In the genomic region with DNA sequence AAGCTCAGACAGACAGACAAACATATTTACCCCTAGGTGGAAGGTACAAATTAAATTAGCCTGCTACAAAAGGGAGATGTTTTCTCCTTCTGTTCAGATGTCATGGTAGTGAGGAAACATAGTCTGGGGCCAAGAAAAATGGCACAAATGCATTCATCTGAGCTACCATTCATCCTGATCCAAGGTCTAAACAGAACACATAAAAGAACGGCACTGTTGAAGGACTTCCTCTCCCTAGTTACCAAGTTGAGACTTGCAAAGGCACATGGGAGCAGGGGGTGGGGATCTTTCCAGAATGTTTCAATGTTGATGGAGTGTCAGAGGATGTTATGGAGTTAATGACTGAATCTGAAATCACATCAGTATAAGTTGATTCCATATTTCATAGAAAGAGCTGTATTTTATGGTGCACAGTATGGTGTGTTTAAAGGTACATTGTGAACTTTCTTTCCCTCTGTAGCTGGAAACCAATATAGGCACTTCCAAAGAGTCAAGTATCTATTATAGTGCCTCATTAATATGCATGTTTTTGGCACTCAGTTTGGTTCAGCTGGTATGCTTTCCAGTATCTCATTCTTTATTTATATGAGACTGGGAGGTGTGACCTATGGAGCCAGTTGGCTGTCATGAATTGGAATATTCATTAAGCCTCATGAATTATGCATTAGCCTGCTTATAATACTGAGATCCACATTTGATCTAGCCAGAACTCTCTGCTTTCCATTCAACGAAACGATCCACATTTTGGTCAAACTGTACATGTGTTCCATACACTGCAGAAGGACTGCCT, we compare ENCODE assay signal across 28 cellular contexts.
A peak's percentile ranks its signal among the peaks of the same experiment; 100 is the strongest.
DNase-seq lines count a peak whose midpoint lies in the region; ATAC-seq, FAIRE-seq and TF ChIP-seq lines count a peak whose summit lies in the region.
"Had no signal": no experiment of that assay in that cellular context is flagged by ENCODE, and none has a peak within 500 bp of the region (broad histone marks: within the 10 kb centered on the region; RNA-seq: fewer than 3 reads in every experiment).

No MANE protein-coding gene starts in this region.

- peak overlapping the region; percentile 24; the same call in 1 of the 2 replicates for H2AFZ ChIP-seq in GM23248
- peak overlapping the region; percentile 48 for H2AFZ ChIP-seq in keratinocyte (ENCODE audit: control insufficient read depth, low read length)

- H3K36me3 ChIP-seq in GM23248 (ENCODE audit: low read depth) (no peaks in the 10 kb centered on the region), keratinocyte (ENCODE audit: control insufficient read depth in 2 of 2, extremely low read depth in 1 of 2, insufficient read depth in 2 of 2, low read length in 2 of 2) (no peaks in the 10 kb centered on the region)
- no peaks in the 10 kb centered on the region for H3K36me3 ChIP-seq in CD8-positive, alpha-beta T cell (ENCODE audit: insufficient read depth, low read length)
- H3K36me3 ChIP-seq: colonic mucosa, ovary, right atrium auricular region, uterus had no signal

- no peaks in the 10 kb centered on the region for H3K79me2 ChIP-seq in GM23248 (ENCODE audit: insufficient read depth)
- H3K79me2 ChIP-seq in keratinocyte (ENCODE audit: control insufficient read depth, insufficient read depth, low read length): no peaks in the 10 kb centered on the region

- peaks cover 3% of the 10 kb centered on the region for H3K27me3 Mint-ChIP-seq in brain
- no peaks in the 10 kb centered on the region for H3K27me3 Mint-ChIP-seq in activated CD4-positive, alpha-beta T cell treated with anti-CD3 and anti-CD28 coated beads, Interleukin-2, amount 10 ng/mL, durations not matched to agents 24 days and 14 days
- no peaks in the 10 kb centered on the region for H3K27me3 Mint-ChIP-seq in CD8-positive, alpha-beta T cell (ENCODE audit: low read depth)
- H3K27me3 Mint-ChIP-seq: activated B cell treated with CpG ODN at 0.5 μM for 24 hours; naive B cell; stimulated activated naive B cell treated with anti-CD40 and anti-IgM and Interleukin-4, amounts not matched to agents 10 μg/mL and 1 μg/mL and 100 μg/mL, for 72 hours had no signal

- POLR2A ChIA-PET in CD8-positive, alpha-beta T cell (lab: Charles Lee): no interaction called here

- no peaks in the 10 kb centered on the region for H3K9me1 ChIP-seq in keratinocyte (ENCODE audit: control insufficient read depth, extremely low read depth, insufficient read depth, low read length)

- H3F3A ChIP-seq in GM23248 (ENCODE audit: insufficient read depth): no peaks in the 10 kb centered on the region

- H3K9me3 Mint-ChIP-seq in brain: peaks cover 3 to 13% (median 6%) of the 10 kb centered on the region in 5 experiments
- no peaks in the 10 kb centered on the region for H3K9me3 Mint-ChIP-seq in activated CD4-positive, alpha-beta T cell treated with anti-CD3 and anti-CD28 coated beads, Interleukin-2, amount 10 ng/mL, durations not matched to agents 24 days and 14 days
- H3K9me3 Mint-ChIP-seq in CD8-positive, alpha-beta T cell: peaks cover 6% of the 10 kb centered on the region
- H3K9me3 Mint-ChIP-seq: stimulated activated naive B cell treated with anti-CD40 and anti-IgM and Interleukin-4, amounts not matched to agents 10 μg/mL and 1 μg/mL and 100 μg/mL, for 72 hours had no signal

- no peaks in the 10 kb centered on the region for H3K9me3 ChIP-seq in GM23248 (ENCODE audit: low read depth)
- no peaks in the 10 kb centered on the region for H3K9me3 ChIP-seq in keratinocyte (ENCODE audit: control insufficient read depth, low read depth, low read length)
- no peaks in the 10 kb centered on the region for H3K9me3 ChIP-seq in CD8-positive, alpha-beta T cell (ENCODE audit: low read length)
- H3K9me3 ChIP-seq: colonic mucosa, ovary, right atrium auricular region, testis, uterus had no signal

- H3K9ac ChIP-seq in GM23248 (no peak overlapping the region), keratinocyte (ENCODE audit: control insufficient read depth, extremely low read depth, insufficient read depth, low read length) (no peak overlapping the region)

- H3K27ac Mint-ChIP-seq in brain: peak overlapping the region; percentile 65 to 95 (median 89)
- no peak overlapping the region for H3K27ac Mint-ChIP-seq in activated CD4-positive, alpha-beta T cell treated with anti-CD3 and anti-CD28 coated beads, Interleukin-2, amount 10 ng/mL, durations not matched to agents 24 days and 14 days
- H3K27ac Mint-ChIP-seq in CD8-positive, alpha-beta T cell: no peak overlapping the region
- H3K27ac Mint-ChIP-seq: activated B cell treated with CpG ODN at 0.5 μM for 24 hours; activated CD8-positive, alpha-beta T cell treated with anti-CD3 and anti-CD28 coated beads, Interleukin-2, amount 10 ng/mL, durations not matched to agents 7 days and 5 days; naive B cell; stimulated activated naive B cell treated with anti-CD40 and anti-IgM and Interleukin-4, amounts not matched to agents 10 μg/mL and 1 μg/mL and 100 μg/mL, for 72 hours had no signal

- no peak overlapping the region for H3K4me3 ChIP-seq in GM23248
- H3K4me3 ChIP-seq in keratinocyte (ENCODE audit: control insufficient read depth in 2 of 3, extremely low read depth in 1 of 3, insufficient read depth in 2 of 3, low read depth in 1 of 3, low read length in 3 of 3): no peak overlapping the region
- H3K4me3 ChIP-seq in CD8-positive, alpha-beta T cell (ENCODE audit: low read depth, low read length): no peak overlapping the region
- H3K4me3 ChIP-seq: colonic mucosa, ovary, right atrium auricular region, testis, uterus had no signal

- H3K4me3 Mint-ChIP-seq in brain: peak overlapping the region in 3 of 5 experiments; percentile 31 to 76 (median 64)
- H3K4me3 Mint-ChIP-seq in activated CD4-positive, alpha-beta T cell treated with anti-CD3 and anti-CD28 coated beads, Interleukin-2, amount 10 ng/mL, durations not matched to agents 24 days and 14 days: no peak overlapping the region
- H3K4me3 Mint-ChIP-seq in CD8-positive, alpha-beta T cell: no peak overlapping the region
- H3K4me3 Mint-ChIP-seq: activated B cell treated with CpG ODN at 0.5 μM for 24 hours; activated CD8-positive, alpha-beta T cell treated with anti-CD3 and anti-CD28 coated beads, Interleukin-2, amount 10 ng/mL, durations not matched to agents 7 days and 5 days; naive B cell; stimulated activated naive B cell treated with anti-CD40 and anti-IgM and Interleukin-4, amounts not matched to agents 10 μg/mL and 1 μg/mL and 100 μg/mL, for 72 hours had no signal

- FAIRE-seq in keratinocyte (lab: Jason Lieb, UNC): peak; percentile 5

- DNase-seq in GM23248: no peak
- DNase-seq in keratinocyte (ENCODE audit: low read depth, low spot score): no peak
- peak; percentile 83 for DNase-seq in putamen (ENCODE audit: low spot score)
- DNase-seq in activated CD4-positive, alpha-beta T cell treated with anti-CD3 and anti-CD28 coated beads, Interleukin-2, amount 10 ng/mL, durations not matched to agents 24 days and 14 days: no peak
- no peak for DNase-seq in CD8-positive, alpha-beta T cell
- DNase-seq in foreskin melanocyte: no peak
- DNase-seq: activated B cell treated with CpG ODN at 0.5 μM for 24 hours; activated CD8-positive, alpha-beta T cell treated with anti-CD3 and anti-CD28 coated beads, Interleukin-2, amount 10 ng/mL, durations not matched to agents 7 days and 5 days; activated effector memory CD4-positive, alpha-beta T cell treated with anti-CD3 and anti-CD28 coated beads, Interleukin-2, amount 50 U/mL, for 16 hours; colonic mucosa; GOT3; mesenchymal stem cell; naive B cell; NCI-H1105; NCI-H2029; NCI-H345; NCI-H82; OCI-M1; ovary; Right ventricle myocardium superior; stimulated activated CD4-positive, alpha-beta T cell treated with anti-CD3 and anti-CD28 coated beads, Interleukin-12 subunit alpha, Interleukin-12 subunit beta, amount 100 ng/mL, for 4 hours; stimulated activated CD4-positive, alpha-beta T cell treated with anti-CD3 and anti-CD28 coated beads, Interleukin-4, amount 100 ng/mL, for 24 hours; stimulated activated naive B cell treated with anti-CD40 and anti-IgM and Interleukin-4, amounts not matched to agents 10 μg/mL and 1 μg/mL and 100 μg/mL, for 72 hours; T-helper 9 cell; testis; uterus had no signal

- H3K27me3 ChIP-seq in GM23248 (replicated peaks; ENCODE audit: insufficient read depth) (no peaks in the 10 kb centered on the region), keratinocyte (ENCODE audit: control insufficient read depth, extremely low read depth, insufficient read depth, low read length) (no peaks in the 10 kb centered on the region)
- no peaks in the 10 kb centered on the region for H3K27me3 ChIP-seq in CD8-positive, alpha-beta T cell (ENCODE audit: insufficient read depth, low read length)
- H3K27me3 ChIP-seq: colonic mucosa, ovary, right atrium auricular region, testis, uterus had no signal

- intact Hi-C loops in activated CD4-positive, alpha-beta T cell treated with anti-CD3 and anti-CD28 coated beads, Interleukin-2, amount 10 ng/mL, durations not matched to agents 24 days and 14 days (cut with micrococcal nuclease): no loop called here
- intact Hi-C loops in CD8-positive, alpha-beta T cell (cut with DNase I, micrococcal nuclease): no loop called here

- no peaks in the 10 kb centered on the region for H3K36me3 Mint-ChIP-seq in brain
- no peaks in the 10 kb centered on the region for H3K36me3 Mint-ChIP-seq in activated CD4-positive, alpha-beta T cell treated with anti-CD3 and anti-CD28 coated beads, Interleukin-2, amount 10 ng/mL, durations not matched to agents 24 days and 14 days (ENCODE audit: low read depth)
- H3K36me3 Mint-ChIP-seq in CD8-positive, alpha-beta T cell: no peaks in the 10 kb centered on the region
- H3K36me3 Mint-ChIP-seq: naive B cell; stimulated activated naive B cell treated with anti-CD40 and anti-IgM and Interleukin-4, amounts not matched to agents 10 μg/mL and 1 μg/mL and 100 μg/mL, for 72 hours had no signal

- TF ChIP-seq CTCF in brain (conservative IDR thresholded peaks at IDR 0.05): no peak
- TF ChIP-seq CTCF in keratinocyte (optimal IDR thresholded peaks at IDR 0.05 in 1 of 3, IDR thresholded peaks at IDR 0.05 in 1 of 3, conservative IDR thresholded peaks at IDR 0.05 in 1 of 3; ENCODE audit: extremely low read depth in 1 of 3, insufficient read depth in 2 of 3, low read length in 3 of 3): no peak
- TF ChIP-seq CTCF in CD8-positive, alpha-beta T cell (IDR thresholded peaks at IDR 0.05): no peak

- no peaks in the 10 kb centered on the region for H3K4me1 ChIP-seq in GM23248 (ENCODE audit: insufficient read depth)
- no peaks in the 10 kb centered on the region for H3K4me1 ChIP-seq in keratinocyte (ENCODE audit: control insufficient read depth, extremely low read depth, insufficient read depth, low read length)
- H3K4me1 ChIP-seq in CD8-positive, alpha-beta T cell (ENCODE audit: insufficient read depth, low read length): no peaks in the 10 kb centered on the region
- H3K4me1 ChIP-seq: colonic mucosa, right atrium auricular region, testis, uterus had no signal

- ATAC-seq in CD8-positive, alpha-beta T cell: no peak
- ATAC-seq: activated CD8-positive, alpha-beta T cell treated with anti-CD3 and anti-CD28 coated beads, Interleukin-2, amount 10 ng/mL, durations not matched to agents 7 days and 5 days; stimulated activated naive B cell treated with anti-CD40 and anti-IgM and Interleukin-4, amounts not matched to agents 10 μg/mL and 1 μg/mL and 100 μg/mL, for 72 hours had no signal

- CTCF ChIA-PET in CD8-positive, alpha-beta T cell (lab: Charles Lee): no interaction called here

- no peaks in the 10 kb centered on the region for H4K20me1 ChIP-seq in GM23248 (ENCODE audit: insufficient read depth)
- H4K20me1 ChIP-seq in keratinocyte (ENCODE audit: control insufficient read depth, extremely low read depth, insufficient read depth, low read length): no peaks in the 10 kb centered on the region

- no peak overlapping the region for H3K4me2 ChIP-seq in GM23248 (ENCODE audit: unreplicated experiment)
- no peak overlapping the region for H3K4me2 ChIP-seq in keratinocyte (ENCODE audit: control insufficient read depth, extremely low read depth, insufficient read depth, low read depth, low read length)

- H3K9me2 ChIP-seq in GM23248 (ENCODE audit: insufficient read depth): no peaks in the 10 kb centered on the region; the same call in 1 of the 2 replicates

- peaks cover 21% of the 10 kb centered on the region for H3K4me1 Mint-ChIP-seq in brain
- no peaks in the 10 kb centered on the region for H3K4me1 Mint-ChIP-seq in activated CD4-positive, alpha-beta T cell treated with anti-CD3 and anti-CD28 coated beads, Interleukin-2, amount 10 ng/mL, durations not matched to agents 24 days and 14 days
- H3K4me1 Mint-ChIP-seq in CD8-positive, alpha-beta T cell (ENCODE audit: low read depth): no peaks in the 10 kb centered on the region
- H3K4me1 Mint-ChIP-seq: activated B cell treated with CpG ODN at 0.5 μM for 24 hours; naive B cell; stimulated activated naive B cell treated with anti-CD40 and anti-IgM and Interleukin-4, amounts not matched to agents 10 μg/mL and 1 μg/mL and 100 μg/mL, for 72 hours had no signal

- in situ Hi-C loops in GM23248 (cut with MboI): no loop called here

- WGBS in GM23248 (ENCODE audit: low coverage in 1 of 2, low lambda C conversion rate in 2 of 2, missing lambda C conversion rate in 2 of 2), 2 experiments: 66 to 75% methylated on average over 3 of the region's 3 CpGs

- H3K27ac ChIP-seq in GM23248: no peak overlapping the region
- no peak overlapping the region for H3K27ac ChIP-seq in keratinocyte (ENCODE audit: control insufficient read depth, insufficient read depth, low read length)
- H3K27ac ChIP-seq in CD8-positive, alpha-beta T cell (ENCODE audit: low read depth, low read length): no peak overlapping the region
- H3K27ac ChIP-seq: colonic mucosa, ovary, right atrium auricular region, testis, uterus had no signal

- dilution Hi-C loops in keratinocyte (cut with MboI; ENCODE audit: extremely low pct_ligation_motif_present, low sequenced_read_pairs): no loop called here

Comparison
In these comparisons a context has a peak if more than half of its experiments do, and no peak if none do; other contexts are left out.
1. H3K27ac Mint-ChIP-seq: peak in brain (5 of 5); none in activated CD4-positive, alpha-beta T cell treated with anti-CD3 and anti-CD28 coated beads, Interleukin-2, amount 10 ng/mL, durations not matched to agents 24 days and 14 days (single experiment) and CD8-positive, alpha-beta T cell (single experiment).
2. H3K4me3 Mint-ChIP-seq: peak in brain (3 of 5); none in activated CD4-positive, alpha-beta T cell treated with anti-CD3 and anti-CD28 coated beads, Interleukin-2, amount 10 ng/mL, durations not matched to agents 24 days and 14 days (single experiment) and CD8-positive, alpha-beta T cell (single experiment).